Comparison of ENCODE assay signal across 1 cellular context in genomic region chr21:35027558-35028450, GRCh38.
TF ChIP-seq lines count a peak whose summit lies in the region.

No MANE protein-coding gene starts in this region.

TF ChIP-seq in SK-N-SH, 30 proteins besides CTCF, POLR2A, EP300 and RAD21 (continued from another document):
- no peak for TF ChIP-seq REST (IDR thresholded peaks at IDR 0.05; ENCODE audit: low read depth, low read length)
- no peak for TF ChIP-seq JUND (IDR thresholded peaks at IDR 0.05)
- TF ChIP-seq POLR2AphosphoS5 (IDR thresholded peaks at IDR 0.05; ENCODE audit: low read depth, low read length): no peak
- no peak for TF ChIP-seq TAF1 (IDR thresholded peaks at IDR 0.05; ENCODE audit: borderline replicate concordance, low read depth, low read length)
- TF ChIP-seq TEAD4 (IDR thresholded peaks at IDR 0.05; ENCODE audit: borderline replicate concordance, insufficient read depth): no peak
- no peak for TF ChIP-seq FOXM1 (IDR thresholded peaks at IDR 0.05; ENCODE audit: low read depth)
- no peak for TF ChIP-seq MEF2A (IDR thresholded peaks at IDR 0.05; ENCODE audit: borderline replicate concordance, low read depth)
- TF ChIP-seq RCOR1 (IDR thresholded peaks at IDR 0.05; ENCODE audit: low read length): no peak
- TF ChIP-seq, protein P1, sequence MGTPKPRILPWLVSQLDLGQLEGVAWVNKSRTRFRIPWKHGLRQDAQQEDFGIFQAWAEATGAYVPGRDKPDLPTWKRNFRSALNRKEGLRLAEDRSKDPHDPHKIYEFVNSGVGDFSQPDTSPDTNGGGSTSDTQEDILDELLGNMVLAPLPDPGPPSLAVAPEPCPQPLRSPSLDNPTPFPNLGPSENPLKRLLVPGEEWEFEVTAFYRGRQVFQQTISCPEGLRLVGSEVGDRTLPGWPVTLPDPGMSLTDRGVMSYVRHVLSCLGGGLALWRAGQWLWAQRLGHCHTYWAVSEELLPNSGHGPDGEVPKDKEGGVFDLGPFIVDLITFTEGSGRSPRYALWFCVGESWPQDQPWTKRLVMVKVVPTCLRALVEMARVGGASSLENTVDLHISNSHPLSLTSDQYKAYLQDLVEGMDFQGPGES (IDR thresholded peaks at IDR 0.05; ENCODE audit: low read depth, low read length): no peak
